Comparison of ENCODE assay signal across 10 cellular contexts in genomic region chr17:78252111-78252634, GRCh38.
DNase-seq lines count a peak whose midpoint lies in the region; ATAC-seq and TF ChIP-seq lines count a peak whose summit lies in the region.
"Had no signal": no experiment of that assay in that cellular context is flagged by ENCODE, and none has a peak within 500 bp of the region (broad histone marks: within the 10 kb centered on the region; RNA-seq: fewer than 3 reads in every experiment).

No MANE protein-coding gene starts in this region.

- H3K9me3 Mint-ChIP-seq in activated naive CD8-positive, alpha-beta T cell (ENCODE audit: low read depth), result no peaks in the 10 kb centered on the region

- no peak for TF ChIP-seq CTCF in VCaP (conservative IDR thresholded peaks at IDR 0.05)

- peak overlapping the region; percentile 76 for H3K27ac ChIP-seq in VCaP
- H3K27ac ChIP-seq: ascending aorta, GM23248 had no signal

- H3K4me1 Mint-ChIP-seq in activated naive CD8-positive, alpha-beta T cell (ENCODE audit: low read depth), result peaks cover 39% of the 10 kb centered on the region

- H3K36me3 Mint-ChIP-seq in activated naive CD8-positive, alpha-beta T cell, result no peaks in the 10 kb centered on the region

- peak; percentile 25 to 52 for DNase-seq in stimulated activated CD8-positive, alpha-beta memory T cell treated with anti-CD3 and anti-CD28 coated beads, Interleukin-15, amount 100 ng/mL, for 4 hours (ENCODE audit: low read depth in 2 of 2)
- DNase-seq in NCI-H2029 (lab: John Stamatoyannopoulos, UW), result no peak
- DNase-seq in cerebellar cortex (ENCODE audit: low spot score), result no peak
- DNase-seq in NCI-H69 (lab: John Stamatoyannopoulos, UW), result no peak

- peak overlapping the region; percentile 34 for H3K27ac Mint-ChIP-seq in activated naive CD8-positive, alpha-beta T cell

- H3K4me3 Mint-ChIP-seq in activated naive CD8-positive, alpha-beta T cell, result peak overlapping the region; percentile 84

- ATAC-seq in HG03108 (IDR thresholded peaks at IDR 0.05; ENCODE audit: unreplicated experiment) (peak; percentile 31), GM18868 (IDR thresholded peaks at IDR 0.05; ENCODE audit: unreplicated experiment) (no peak)

- no peaks in the 10 kb centered on the region for H3K27me3 Mint-ChIP-seq in activated naive CD8-positive, alpha-beta T cell

Comparison
In these comparisons a context has a peak if more than half of its experiments do, and no peak if none do; other contexts are left out.
1. DNase-seq: peak in stimulated activated CD8-positive, alpha-beta memory T cell treated with anti-CD3 and anti-CD28 coated beads, Interleukin-15, amount 100 ng/mL, for 4 hours (2 of 2); none in NCI-H2029 (single experiment), cerebellar cortex (single experiment) and NCI-H69 (single experiment).